In genomic region chr9:83622814-83623633, GRCh38 we compare ENCODE assay signal across 1 cellular context.
TF ChIP-seq lines count a peak whose summit lies in the region.

TSS of gene IDNK (plus strand) at chr9:83623143. CDS start at chr9:83623172, 29 bp downstream.

TF ChIP-seq in SK-N-SH, 30 proteins besides CTCF, POLR2A, EP300 and RAD21 (continued from another document):
- TF ChIP-seq RFX5 (IDR thresholded peaks at IDR 0.05; ENCODE audit: low read length): no peak
- TF ChIP-seq MAX (IDR thresholded peaks at IDR 0.05; ENCODE audit: low read depth): 0 out of 2 replicates have a peak, but pooled peaks have one; percentile 27
- TF ChIP-seq NRF1 (IDR thresholded peaks at IDR 0.05; ENCODE audit: low read depth, low read length): no peak
- TF ChIP-seq FOSL2 (IDR thresholded peaks at IDR 0.05; ENCODE audit: borderline replicate concordance, low read depth): no peak
- TF ChIP-seq RXRA (IDR thresholded peaks at IDR 0.05; ENCODE audit: borderline replicate concordance, low read depth): no peak
- TF ChIP-seq YY1 (IDR thresholded peaks at IDR 0.05; ENCODE audit: low read depth): peak; percentile 82
- TF ChIP-seq POLR2AphosphoS5 (IDR thresholded peaks at IDR 0.05; ENCODE audit: low read depth, low read length): no peak; the same call in 1 of the 2 replicates
- peak; percentile 51 for TF ChIP-seq TAF1 (IDR thresholded peaks at IDR 0.05; ENCODE audit: borderline replicate concordance, low read depth, low read length)
- TF ChIP-seq FOXJ3 (CRISPR knock-in tag; IDR thresholded peaks at IDR 0.05): no peak
- peak; percentile 58; the same call in 1 of the 2 replicates for TF ChIP-seq MXI1 (IDR thresholded peaks at IDR 0.05; ENCODE audit: low read depth, low read length)
